In genomic region chr12:124612392-124612680, GRCh38 we compare ENCODE assay signal across 19 cellular contexts. TPM values are rescaled to one million over a fixed set of nuclear protein-coding genes. Genes with fewer than 3 reads are reported as not detected.
DNase-seq lines count a peak whose midpoint lies in the region; ATAC-seq, FAIRE-seq and TF ChIP-seq lines count a peak whose summit lies in the region.
"Had no signal": no experiment of that assay in that cellular context is flagged by ENCODE, and none has a peak within 500 bp of the region (broad histone marks: within the 10 kb centered on the region; RNA-seq: fewer than 3 reads in every experiment).

No MANE protein-coding gene starts in this region.

- DNase-seq in IMR-90 (no peak), neural progenitor cell (ENCODE audit: low spot score) (no peak), NK-92 (lab: John Stamatoyannopoulos, UW; ENCODE audit: unreplicated experiment) (no peak), uterus (no peak), pancreas (no peak)
- no peak for DNase-seq in activated T-cell treated with anti-CD3 and anti-CD28 coated beads, Interleukin-2, amount 50 U/mL, for 1 hour
- DNase-seq: ACHN; Caco-2; CD4-positive, alpha-beta T cell; DMS79 treated with DMSO at 0.1 percent for 48 hours; GF-D8; GOT3; H7; HFFc6 had no signal

- H3K36me3 ChIP-seq in IMR-90 (ENCODE audit: control insufficient read depth, insufficient read depth, low read length), result no peaks in the 10 kb centered on the region
- H3K36me3 ChIP-seq in neural progenitor cell, result no peaks in the 10 kb centered on the region
- no peaks in the 10 kb centered on the region for H3K36me3 ChIP-seq in uterus
- no peaks in the 10 kb centered on the region for H3K36me3 ChIP-seq in pancreas

- H2BK15ac ChIP-seq in IMR-90 (ENCODE audit: low read depth, low read length), result no peak overlapping the region

- H2AFZ ChIP-seq in IMR-90 (replicated peaks; ENCODE audit: low read length, poor library complexity), result no peak overlapping the region
- H2AFZ ChIP-seq in neural progenitor cell (replicated peaks), result no peak overlapping the region

- H2AK5ac ChIP-seq in IMR-90 (ENCODE audit: low read depth, low read length), result 0 out of 2 replicates have a peak overlapping the region, but pooled peaks have one; percentile 21

- in situ Hi-C loops in IMR-90 (cut with MboI; ENCODE audit: low sequenced_read_pairs), result no loop called here

- H3K36me3 Mint-ChIP-seq in brain (no peaks in the 10 kb centered on the region), neural progenitor cell (no peaks in the 10 kb centered on the region)
- H3K36me3 Mint-ChIP-seq: IgD-negative memory B cell had no signal

- no peak for FAIRE-seq in pancreas (lab: Jason Lieb, UNC)
- FAIRE-seq: A204.1, HTR-8/SVneo had no signal

- 0 out of 2 replicates have a peak, but pooled peaks cover 3% of the 10 kb centered on the region for H3K9me1 ChIP-seq in IMR-90 (ENCODE audit: insufficient read depth, low read length)

- peaks cover 20% of the 10 kb centered on the region for H3K4me1 Mint-ChIP-seq in brain
- H3K4me1 Mint-ChIP-seq in neural progenitor cell, result peaks cover 16% of the 10 kb centered on the region

- H3K56ac ChIP-seq in IMR-90 (ENCODE audit: extremely low read depth, insufficient read depth, low read length), result no peak overlapping the region

- no peak overlapping the region for H2BK20ac ChIP-seq in IMR-90 (ENCODE audit: low read depth, low read length)

- H3K9me3 ChIP-seq in IMR-90 (ENCODE audit: control insufficient read depth, insufficient read depth, low read length), result peaks cover 9% of the 10 kb centered on the region
- no peaks in the 10 kb centered on the region for H3K9me3 ChIP-seq in neural progenitor cell (ENCODE audit: low read depth)
- no peaks in the 10 kb centered on the region for H3K9me3 ChIP-seq in uterus
- H3K9me3 ChIP-seq in pancreas, result no peaks in the 10 kb centered on the region
- H3K9me3 ChIP-seq: Caco-2 had no signal

- TF ChIP-seq CTCF in IMR-90 (conservative IDR thresholded peaks at IDR 0.05; ENCODE audit: low read depth, low read length) (no peak), brain (conservative IDR thresholded peaks at IDR 0.05) (no peak), neural progenitor cell (IDR thresholded peaks at IDR 0.05) (no peak), uterus (IDR thresholded peaks at IDR 0.05) (no peak), pancreas (IDR thresholded peaks at IDR 0.05) (no peak)

- peak overlapping the region in 4 of 5 experiments; percentile 60 to 75 (median 67) for H3K27ac Mint-ChIP-seq in brain
- peak overlapping the region; percentile 18 for H3K27ac Mint-ChIP-seq in neural progenitor cell
- H3K27ac Mint-ChIP-seq: CD4-positive, alpha-beta T cell; HFFc6; IgD-negative memory B cell had no signal

- TF ChIP-seq POLR2A in IMR-90 (IDR thresholded peaks at IDR 0.05; ENCODE audit: low read depth, low read length) (no peak), uterus (IDR thresholded peaks at IDR 0.05) (no peak)

- H3K18ac ChIP-seq in IMR-90 (ENCODE audit: low read depth, low read length), result no peak overlapping the region

- H4K91ac ChIP-seq in IMR-90 (ENCODE audit: insufficient read depth, low read depth, low read length), result no peak overlapping the region

- POLR2A ChIA-PET in IMR-90 (lab: Charles Lee; ENCODE audit: unreplicated experiment), result no interaction called here

- no peak overlapping the region for H3K4me3 ChIP-seq in IMR-90 (ENCODE audit: insufficient read depth, low read depth, low read length)
- H3K4me3 ChIP-seq in neural progenitor cell, result no peak overlapping the region
- no peak overlapping the region for H3K4me3 ChIP-seq in uterus
- no peak overlapping the region for H3K4me3 ChIP-seq in pancreas

- no peaks in the 10 kb centered on the region for H3K27me3 Mint-ChIP-seq in brain
- H3K27me3 Mint-ChIP-seq in neural progenitor cell (ENCODE audit: insufficient read depth, low read depth), result peaks cover 18% of the 10 kb centered on the region
- H3K27me3 Mint-ChIP-seq: CD4-positive, alpha-beta T cell had no signal

- no TSS peak for BruUV-seq in IMR-90 (replicated peaks; lab: Mats Ljungman, UMichigan)

- H3K79me2 ChIP-seq in neural progenitor cell (ENCODE audit: low read depth), result no peaks in the 10 kb centered on the region

- H3K27ac ChIP-seq in IMR-90 (ENCODE audit: insufficient read depth, low read length), result no peak overlapping the region
- no peak overlapping the region for H3K27ac ChIP-seq in neural progenitor cell
- H3K27ac ChIP-seq in uterus, result no peak overlapping the region
- no peak overlapping the region for H3K27ac ChIP-seq in pancreas

- no peak overlapping the region for H4K5ac ChIP-seq in IMR-90 (ENCODE audit: low read depth, low read length)

- H3K4ac ChIP-seq in IMR-90 (ENCODE audit: low read depth, low read length), result no peak overlapping the region

- H3K4me2 ChIP-seq in IMR-90 (ENCODE audit: low read depth, low read length), result no peak overlapping the region
- no peak overlapping the region for H3K4me2 ChIP-seq in neural progenitor cell

- H3K9ac ChIP-seq in IMR-90 (ENCODE audit: low read depth, low read length) (no peak overlapping the region), neural progenitor cell (no peak overlapping the region)

- no peak overlapping the region for H2AK9ac ChIP-seq in IMR-90 (replicated peaks; ENCODE audit: low read depth, low read length, poor library complexity)

- H4K8ac ChIP-seq in IMR-90 (ENCODE audit: low read depth in 2 of 2, low read length in 2 of 2), result no peak overlapping the region

- CTCF ChIA-PET in IMR-90 (lab: Yijun Ruan, JAX), result no interaction called here

- H3K4me3 Mint-ChIP-seq in brain, result peak overlapping the region in 1 of 5 experiments; percentile 57
- no peak overlapping the region for H3K4me3 Mint-ChIP-seq in neural progenitor cell
- H3K4me3 Mint-ChIP-seq: CD4-positive, alpha-beta T cell; HFFc6 had no signal

- peaks cover 3 to 28% (median 14%) of the 10 kb centered on the region in 5 experiments for H3K9me3 Mint-ChIP-seq in brain
- H3K9me3 Mint-ChIP-seq in neural progenitor cell, result no peaks in the 10 kb centered on the region
- H3K9me3 Mint-ChIP-seq: CD4-positive, alpha-beta T cell; HFFc6 had no signal

- peaks cover 2% of the 10 kb centered on the region; the same call in 1 of the 2 replicates for H3K4me1 ChIP-seq in IMR-90 (ENCODE audit: control insufficient read depth, insufficient read depth, low read length)
- no peaks in the 10 kb centered on the region for H3K4me1 ChIP-seq in neural progenitor cell
- peaks cover 0 to 6% of the 10 kb centered on the region in 2 donors for H3K4me1 ChIP-seq in uterus
- peaks cover 7 to 18% (median 14%) of the 10 kb centered on the region in 3 donors for H3K4me1 ChIP-seq in pancreas

- WGBS in IMR-90 (ENCODE audit: extremely low coverage in 2 of 2, insufficient read length in 1 of 2), 2 experiments, result 80% methylated on average over 2 of the region's 4 CpGs; no CpG with 5 or more reads in 1 of the 2 experiments
- 93 to 96% methylated on average over 4 of the region's 4 CpGs for WGBS in pancreas, 2 donors

- H3K79me1 ChIP-seq in IMR-90 (ENCODE audit: low read depth in 1 of 2, low read length in 2 of 2), result no peaks in the 10 kb centered on the region

- no peak overlapping the region for H3K14ac ChIP-seq in IMR-90 (replicated peaks; ENCODE audit: low read depth, low read length)

- no peak for TF ChIP-seq RAD21 in IMR-90 (IDR thresholded peaks at IDR 0.05; ENCODE audit: low read length)

- dilution Hi-C loops in IMR-90 (cut with HindIII; ENCODE audit: low sequenced_read_pairs, unreplicated experiment), result no loop called here

- H4K20me1 ChIP-seq in IMR-90 (ENCODE audit: insufficient read depth, low read length) (no peaks in the 10 kb centered on the region), neural progenitor cell (ENCODE audit: low read depth) (no peaks in the 10 kb centered on the region)

- H3F3A ChIP-seq in neural progenitor cell (ENCODE audit: low read depth), result no peaks in the 10 kb centered on the region

- H3K27me3 ChIP-seq in IMR-90 (ENCODE audit: control insufficient read depth, insufficient read depth, low read length) (peaks cover 20% of the 10 kb centered on the region), neural progenitor cell (no peaks in the 10 kb centered on the region), uterus (no peaks in the 10 kb centered on the region), pancreas (no peaks in the 10 kb centered on the region)

- H2BK120ac ChIP-seq in IMR-90 (ENCODE audit: low read depth, low read length), result no peak overlapping the region

- no peak overlapping the region for H2BK5ac ChIP-seq in IMR-90 (ENCODE audit: low read depth, low read length, poor library complexity, severe bottlenecking)

- ATAC-seq in IMR-90 (ENCODE audit: low read depth), result no peak
- no peak for ATAC-seq in pancreas
- ATAC-seq: HCT116 had no signal

- H3K23ac ChIP-seq in IMR-90 (ENCODE audit: low read depth, low read length), result no peak overlapping the region

- intact Hi-C loops in IMR-90 (cut with micrococcal nuclease), result no loop called here
- intact Hi-C loops in uterus (cut with DNase I; ENCODE audit: low total_unique reads), result no loop called here
- intact Hi-C loops in pancreas (cut with DNase I), result no loop called here

TF ChIP-seq in IMR-90, 13 proteins besides CTCF, POLR2A, EP300 and RAD21 (continues in another document):
- TF ChIP-seq ELK1 (IDR thresholded peaks at IDR 0.05; ENCODE audit: borderline replicate concordance, low read depth, low read length) (no peak), RCOR1 (IDR thresholded peaks at IDR 0.05; ENCODE audit: insufficient replicate concordance, low read length) (no peak), BHLHE40 (IDR thresholded peaks at IDR 0.05; ENCODE audit: low read depth, low read length) (no peak), NFE2L2 (IDR thresholded peaks at IDR 0.05; ENCODE audit: low read depth, low read length) (no peak), CHD1 (IDR thresholded peaks at IDR 0.05; ENCODE audit: low read depth, low read length) (no peak), CEBPB (IDR thresholded peaks at IDR 0.05; ENCODE audit: low read depth, low read length) (no peak), RFX5 (IDR thresholded peaks at IDR 0.05; ENCODE audit: low read depth, low read length) (no peak)

RNA-seq across cellular contexts. Expression of gene NCOR2, which starts 44.9 kb away (rescaled TPM):
- 12.9 and 15.3 TPM in 2 replicates for total RNA-seq in IMR-90 (2012; rRNA removed)
- 40.8 and 50.2 TPM in 2 replicates for polyA plus RNA-seq in IMR-90 (2012; rRNA removed)
- 55.0 and 56.1 TPM in 2 replicates for polyA plus RNA-seq in IMR-90 (2012; cell fraction: cytosol; rRNA removed)
- 151 and 276 TPM in 2 replicates for polyA plus RNA-seq in IMR-90 (2012; cell fraction: nucleus; rRNA removed; ENCODE audit: low replicate concordance)
- polyA plus RNA-seq in brain (ENCODE audit: insufficient read depth, low read depth, low replicate concordance), result 78.6 TPM
- total RNA-seq in neural progenitor cell (ENCODE audit: low replicate concordance), result 14.3 and 18.0 TPM in 2 replicates
- total RNA-seq in uterus, result 100 to 1,000 TPM in 2 of 4 donors, 10 to 100 TPM in 2; 65.1 to 436 (median 102) TPM
- total RNA-seq in pancreas, result 100 to 1,000 TPM in 3 of 6 donors, 10 to 100 TPM in 3; 97.7 to 148 (median 101) TPM
- polyA plus RNA-seq in pancreas, result 10 to 100 TPM; 49.6 to 91.6 TPM
